In genomic region chr5:78221964-78222451, GRCh38 we compare ENCODE assay signal across 8 cellular contexts.
DNase-seq lines count a peak whose midpoint lies in the region; ATAC-seq, FAIRE-seq and TF ChIP-seq lines count a peak whose summit lies in the region.

No MANE protein-coding gene starts in this region.

- H3F3A ChIP-seq in PC-3 (ENCODE audit: low read length, unreplicated experiment), result no peaks in the 10 kb centered on the region

- CTCF ChIA-PET in PC-3 (lab: Charles Lee) (no interaction called here), HepG2 (lab: Yijun Ruan, JAX; ENCODE audit: low intra/inter-chr PET ratio, low total read pairs) (no interaction called here)

- H3K4me2 ChIP-seq in PC-3 (ENCODE audit: low read length) (no peak overlapping the region), HepG2 (ENCODE audit: low read depth, low read length) (no peak overlapping the region)

- DNase-seq in AG08396 (ENCODE audit: low spot score), result peak; percentile 12
- peak; percentile 2 for DNase-seq in PC-3
- peak; percentile 18 for DNase-seq in iPS DF 6.9 (ENCODE audit: low read depth, low spot score)
- no peak for DNase-seq in NCI-H1092 treated with DMSO at 0.1 percent for 48 hours (lab: John Stamatoyannopoulos, UW)
- DNase-seq in HepG2 (ENCODE audit: low spot score), result no peak
- no peak for DNase-seq in tibial nerve (ENCODE audit: low spot score in 2 of 2)

- H2AFZ ChIP-seq in PC-3 (ENCODE audit: low read length) (no peak overlapping the region), HepG2 (ENCODE audit: low read length) (no peak overlapping the region)

- ATAC-seq in GM18907 (IDR thresholded peaks at IDR 0.05; ENCODE audit: unreplicated experiment) (peak; percentile 99), HG03025 (IDR thresholded peaks at IDR 0.05; ENCODE audit: low FRiP score, unreplicated experiment) (peak; percentile 99), PC-3 (peak; percentile 33; the same call in 1 of the 2 replicates), HepG2 (no peak)

- intact Hi-C loops in PC-3 (cut with micrococcal nuclease) (loop anchor here (2.0 kb wide), 1 partner anchor 47 kb away; no protein-coding TSS in a partner anchor), HepG2 (cut with micrococcal nuclease; ENCODE audit: unreplicated experiment) (no loop called here)

- TF ChIP-seq RAD21 in HepG2 (CRISPR knock-in tag; IDR thresholded peaks at IDR 0.05), result no peak

- TF ChIP-seq CTCF in PC-3 (conservative IDR thresholded peaks at IDR 0.05; ENCODE audit: low read depth, low read length), result peak; percentile 29; the same call in 1 of the 2 replicates
- no peak for TF ChIP-seq CTCF in HepG2 (CRISPR knock-in tag; IDR thresholded peaks at IDR 0.05)
- no peak for TF ChIP-seq CTCF in tibial nerve (IDR thresholded peaks at IDR 0.05)

- no CpG with 5 or more reads among the region's 2 CpGs for WGBS in iPS DF 6.9 (ENCODE audit: insufficient coverage, insufficient read length)
- WGBS in HepG2 (ENCODE audit: low lambda C conversion rate), result 85% methylated on average over 2 of the region's 2 CpGs
- WGBS in tibial nerve, 2 donors, result 70 to 74% methylated on average over 2 of the region's 2 CpGs

- H4K20me1 ChIP-seq in PC-3 (ENCODE audit: low read length), result no peaks in the 10 kb centered on the region
- no peaks in the 10 kb centered on the region for H4K20me1 ChIP-seq in HepG2 (ENCODE audit: insufficient read depth, low read length)

- H3K4me3 ChIP-seq in PC-3 (ENCODE audit: low read length) (no peak overlapping the region), iPS DF 6.9 (ENCODE audit: low read length) (no peak overlapping the region), HepG2 (replicated peaks in 1 of 3; ENCODE audit: insufficient read depth in 1 of 3, low read depth in 2 of 3, low read length in 3 of 3) (no peak overlapping the region), tibial nerve (no peak overlapping the region)

- TF ChIP-seq EP300 in HepG2 (IDR thresholded peaks at IDR 0.05; ENCODE audit: low read depth in 2 of 2, low read length in 2 of 2) (no peak), HepG2 (CRISPR knock-in tag; IDR thresholded peaks at IDR 0.05; ENCODE audit: borderline replicate concordance) (no peak), tibial nerve (IDR thresholded peaks at IDR 0.05) (no peak)

- H3K9me2 ChIP-seq in PC-3 (replicated peaks; ENCODE audit: low read length), result no peaks in the 10 kb centered on the region

- POLR2A ChIA-PET in PC-3 (lab: Charles Lee; ENCODE audit: unreplicated experiment) (no interaction called here), HepG2 (lab: Yijun Ruan, JAX) (no interaction called here)

- H3K79me2 ChIP-seq in PC-3 (ENCODE audit: low read length) (no peaks in the 10 kb centered on the region), HepG2 (ENCODE audit: insufficient read depth, low read length) (no peaks in the 10 kb centered on the region)

- H3K9me3 ChIP-seq in PC-3 (ENCODE audit: low read length) (no peaks in the 10 kb centered on the region), iPS DF 6.9 (ENCODE audit: control insufficient read depth, insufficient read depth, low read length) (no peaks in the 10 kb centered on the region), HepG2 (ENCODE audit: low read length) (peaks cover 6% of the 10 kb centered on the region; the same call in 1 of the 2 replicates), tibial nerve (peaks cover 0 to 35% (median 10%) of the 10 kb centered on the region in 4 donors)

- in situ Hi-C loops in HepG2 (cut with HindIII; ENCODE audit: extremely low pct_ligation_motif_present, low pct_unique_long_range_greater_than_20kb), result no loop called here

- TF ChIP-seq POLR2A in HepG2 (IDR thresholded peaks at IDR 0.05; ENCODE audit: insufficient read depth in 1 of 2, low read depth in 2 of 2, low read length in 2 of 2) (no peak), tibial nerve (IDR thresholded peaks at IDR 0.05) (no peak)

- H3K9ac ChIP-seq in PC-3 (ENCODE audit: low read length) (no peak overlapping the region), HepG2 (ENCODE audit: insufficient read depth, low read depth, low read length) (no peak overlapping the region)

- H3K27me3 ChIP-seq in PC-3 (ENCODE audit: low read length) (no peaks in the 10 kb centered on the region), iPS DF 6.9 (ENCODE audit: control insufficient read depth, insufficient read depth, low read length) (no peaks in the 10 kb centered on the region), HepG2 (ENCODE audit: control insufficient read depth in 1 of 2, insufficient read depth in 2 of 2, low read length in 2 of 2) (no peaks in the 10 kb centered on the region), tibial nerve (no peaks in the 10 kb centered on the region)

- no peak for FAIRE-seq in HepG2 (lab: Jason Lieb, UNC)

- peaks cover 4% of the 10 kb centered on the region; the same call in 1 of the 2 replicates for H3K36me3 ChIP-seq in PC-3 (ENCODE audit: low read depth, low read length)
- H3K36me3 ChIP-seq in iPS DF 6.9 (ENCODE audit: control insufficient read depth, insufficient read depth, low read length), result no peaks in the 10 kb centered on the region
- peaks cover 4 to 28% of the 10 kb centered on the region in 2 experiments; a peak in 3 of 5 replicates for H3K36me3 ChIP-seq in HepG2 (replicated peaks in 1 of 2; ENCODE audit: control insufficient read depth in 1 of 2, insufficient read depth in 2 of 2, low read length in 2 of 2)
- peaks cover 0 to 69% (median 4%) of the 10 kb centered on the region in 3 donors for H3K36me3 ChIP-seq in tibial nerve

- BruUV-seq in PC-3 (replicated peaks; lab: Mats Ljungman, UMichigan) (no TSS peak), HepG2 (replicated peaks; lab: Mats Ljungman, UMichigan) (no TSS peak)

- H3K27ac ChIP-seq in PC-3 (ENCODE audit: low read length), result no peak overlapping the region
- no peak overlapping the region for H3K27ac ChIP-seq in iPS DF 6.9 (ENCODE audit: low read length)
- H3K27ac ChIP-seq in HepG2 (ENCODE audit: extremely low read length, insufficient read depth, low read length), result no peak overlapping the region
- H3K27ac ChIP-seq in tibial nerve, result no peak overlapping the region

- no peaks in the 10 kb centered on the region for H3K4me1 ChIP-seq in PC-3 (ENCODE audit: insufficient read depth, low read length)
- no peaks in the 10 kb centered on the region for H3K4me1 ChIP-seq in iPS DF 6.9 (ENCODE audit: control insufficient read depth, insufficient read depth, low read length)
- no peaks in the 10 kb centered on the region for H3K4me1 ChIP-seq in HepG2 (ENCODE audit: insufficient read depth, low read length)
- H3K4me1 ChIP-seq in tibial nerve, result no peaks in the 10 kb centered on the region

TF ChIP-seq in HepG2, 621 proteins besides CTCF, POLR2A, EP300 and RAD21 (continues in another document):
- TF ChIP-seq SIN3A (IDR thresholded peaks at IDR 0.05; ENCODE audit: borderline replicate concordance, low read depth, low read length) (no peak), TFDP1 (CRISPR knock-in tag; IDR thresholded peaks at IDR 0.05; ENCODE audit: borderline replicate concordance) (no peak), ZNF749 (CRISPR knock-in tag; IDR thresholded peaks at IDR 0.05; ENCODE audit: borderline replicate concordance) (no peak), PHF21A (CRISPR knock-in tag; IDR thresholded peaks at IDR 0.05) (no peak), SNAPC2 (CRISPR knock-in tag; IDR thresholded peaks at IDR 0.05) (no peak), PCBP1 (IDR thresholded peaks at IDR 0.05; ENCODE audit: borderline replicate concordance, low read depth, low read length) (no peak), HNF4G (IDR thresholded peaks at IDR 0.05; ENCODE audit: borderline replicate concordance, low read depth, low read length) (no peak), HNF4G (CRISPR knock-in tag; IDR thresholded peaks at IDR 0.05; ENCODE audit: borderline replicate concordance, low read depth) (no peak), CREM (IDR thresholded peaks at IDR 0.05) (no peak), CREM (CRISPR knock-in tag; IDR thresholded peaks at IDR 0.05) (no peak), TGIF2 (CRISPR knock-in tag; IDR thresholded peaks at IDR 0.05) (no peak), FOXK1 (CRISPR knock-in tag; IDR thresholded peaks at IDR 0.05; ENCODE audit: borderline replicate concordance, low read depth) (no peak), NFIB (CRISPR knock-in tag; IDR thresholded peaks at IDR 0.05; ENCODE audit: borderline replicate concordance) (no peak), ZNF7 (CRISPR knock-in tag; IDR thresholded peaks at IDR 0.05) (no peak), ZBTB49 (CRISPR knock-in tag; IDR thresholded peaks at IDR 0.05; ENCODE audit: borderline replicate concordance) (no peak)

Comparison
In these comparisons a context has a peak if more than half of its experiments do, and no peak if none do; other contexts are left out.
1. DNase-seq: peak in AG08396 (single experiment), PC-3 (single experiment) and iPS DF 6.9 (single experiment); none in NCI-H1092 treated with DMSO at 0.1 percent for 48 hours (single experiment), HepG2 (single experiment) and tibial nerve (0 of 2).